19 cellular contexts compared by ENCODE assay signal in the genomic region with DNA sequence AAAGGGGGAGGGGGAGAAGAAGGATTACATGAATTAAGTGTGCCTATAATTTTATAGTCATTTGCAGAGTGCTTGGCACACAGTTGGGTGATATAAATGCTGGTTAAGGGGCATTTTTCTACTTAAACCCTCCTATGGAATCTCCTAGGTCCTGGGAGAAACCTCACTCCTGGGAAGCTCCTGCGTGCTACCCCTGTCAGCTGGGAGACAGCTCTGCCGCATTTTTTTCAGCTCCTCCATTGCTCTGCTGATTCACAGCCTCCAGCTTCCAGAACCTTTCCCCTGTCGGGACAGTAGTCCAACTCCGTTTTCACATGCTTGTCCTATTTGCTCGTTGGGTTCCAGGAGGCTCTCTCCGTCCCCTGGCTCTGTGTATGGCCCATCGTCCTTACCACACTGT. TPM values are rescaled to one million over a fixed set of nuclear protein-coding genes. Genes with fewer than 3 reads are reported as not detected.
A peak's percentile ranks its signal among the peaks of the same experiment; 100 is the strongest.
DNase-seq lines count a peak whose midpoint lies in the region; ATAC-seq and TF ChIP-seq lines count a peak whose summit lies in the region.
"Had no signal": no experiment of that assay in that cellular context is flagged by ENCODE, and none has a peak within 500 bp of the region (broad histone marks: within the 10 kb centered on the region; RNA-seq: fewer than 3 reads in every experiment).

No MANE protein-coding gene starts in this region.

- no peak overlapping the region for H3K4ac ChIP-seq in neuronal stem cell (ENCODE audit: low read length)

- TF ChIP-seq CTCF in C4-2B (conservative IDR thresholded peaks at IDR 0.05) (no peak), Panc1 (IDR thresholded peaks at IDR 0.05) (no peak)

- intact Hi-C loops in Panc1 (cut with micrococcal nuclease; ENCODE audit: unreplicated experiment), result no loop called here

- H3K9me3 ChIP-seq in GM23248 (ENCODE audit: low read depth) (no peaks in the 10 kb centered on the region), Panc1 (ENCODE audit: control insufficient read depth, insufficient read depth, low read depth, low read length) (no peaks in the 10 kb centered on the region), neuronal stem cell (replicated peaks in 1 of 2; ENCODE audit: control insufficient read depth in 2 of 2, insufficient read depth in 1 of 2, low read depth in 1 of 2, low read length in 2 of 2) (no peaks in the 10 kb centered on the region)
- H3K9me3 ChIP-seq: A549, BE2C had no signal

- H4K91ac ChIP-seq in neuronal stem cell (ENCODE audit: low read depth, low read length, poor library complexity), result no peak overlapping the region

- 24 to 39% methylated on average over 7 of the region's 7 CpGs for WGBS in GM23248 (ENCODE audit: low coverage in 1 of 2, low lambda C conversion rate in 2 of 2, missing lambda C conversion rate in 2 of 2), 2 experiments
- no CpG with 5 or more reads among the region's 7 CpGs for WGBS in neuronal stem cell (ENCODE audit: extremely low coverage in 2 of 2, insufficient read length in 2 of 2, insufficient replicate concordance in 1 of 2), 2 donors

- peak; percentile 36 for DNase-seq in GM23248
- no peak for DNase-seq in Panc1 (ENCODE audit: low read depth, low spot score)
- DNase-seq in neuronal stem cell (ENCODE audit: low spot score), result no peak
- no peak for DNase-seq in NOMO-1 treated with DMSO at 0.1 percent for 48 hours (lab: John Stamatoyannopoulos, UW; ENCODE audit: unreplicated experiment)
- DNase-seq: 8988T; ACHN; AML-193; BE2C; CD4-positive, alpha-beta memory T cell; COR-L47; DMS153; DND-41; H9 had no signal

- H2BK120ac ChIP-seq in neuronal stem cell (ENCODE audit: low read depth, low read length), result no peak overlapping the region

- no peaks in the 10 kb centered on the region for H3K36me3 ChIP-seq in GM23248 (ENCODE audit: low read depth)
- H3K36me3 ChIP-seq in Panc1 (ENCODE audit: control insufficient read depth, insufficient read depth, low read length), result no peaks in the 10 kb centered on the region
- H3K36me3 ChIP-seq in neuronal stem cell (replicated peaks in 1 of 2; ENCODE audit: control insufficient read depth in 2 of 2, insufficient read depth in 2 of 2, low read length in 2 of 2), result no peaks in the 10 kb centered on the region
- H3K36me3 ChIP-seq: BE2C; BLaER1 treated with 17β-estradiol and CSF1 and Interleukin-3, amounts not matched to agents 10 nM and 100 nM had no signal

- H2BK12ac ChIP-seq in neuronal stem cell (ENCODE audit: low read length), result no peak overlapping the region

- no peak overlapping the region for H3K14ac ChIP-seq in neuronal stem cell (ENCODE audit: low read length)

- H3K4me3 ChIP-seq in GM23248, result no peak overlapping the region
- no peak overlapping the region for H3K4me3 ChIP-seq in Panc1 (ENCODE audit: low read depth in 2 of 2, low read length in 2 of 2)
- H3K4me3 ChIP-seq in neuronal stem cell (ENCODE audit: low read length in 2 of 2), result no peak overlapping the region
- H3K4me3 ChIP-seq: A549; BLaER1 treated with 17β-estradiol and CSF1 and Interleukin-3, amounts not matched to agents 10 nM and 100 nM had no signal

- no peak overlapping the region for H2BK15ac ChIP-seq in neuronal stem cell (ENCODE audit: low read length)

- no peaks in the 10 kb centered on the region for H3K9me2 ChIP-seq in GM23248 (ENCODE audit: insufficient read depth)

- H3K79me2 ChIP-seq in GM23248 (ENCODE audit: insufficient read depth), result no peaks in the 10 kb centered on the region

- no TSS peak for BruUV-seq in Panc1 (replicated peaks; lab: Mats Ljungman, UMichigan)

- H2AFZ ChIP-seq in GM23248, result no peak overlapping the region
- no peak overlapping the region for H2AFZ ChIP-seq in neuronal stem cell (ENCODE audit: low read length)

- no peak overlapping the region for H3K9ac ChIP-seq in GM23248
- H3K9ac ChIP-seq in neuronal stem cell (ENCODE audit: low read depth, low read length, poor library complexity), result no peak overlapping the region
- H3K9ac ChIP-seq: BLaER1 treated with 17β-estradiol and CSF1 and Interleukin-3, amounts not matched to agents 10 nM and 100 nM had no signal

- ATAC-seq in Panc1, result peak; percentile 68
- ATAC-seq in GM19035 (IDR thresholded peaks at IDR 0.05; ENCODE audit: unreplicated experiment), result no peak
- ATAC-seq in GM18520 (IDR thresholded peaks at IDR 0.05; ENCODE audit: unreplicated experiment), result no peak
- ATAC-seq: A549, HCT116 had no signal

- peak overlapping the region; percentile 21; the same call in 1 of the 2 replicates for H3K27ac ChIP-seq in C4-2B
- H3K27ac ChIP-seq in GM23248, result no peak overlapping the region
- H3K27ac ChIP-seq in Panc1 (ENCODE audit: low read length), result no peak overlapping the region
- no peak overlapping the region for H3K27ac ChIP-seq in neuronal stem cell (replicated peaks; ENCODE audit: low read length)
- H3K27ac ChIP-seq: A549; BLaER1 treated with 17β-estradiol and CSF1 and Interleukin-3, amounts not matched to agents 10 nM and 100 nM had no signal

- no peak overlapping the region for H2AK5ac ChIP-seq in neuronal stem cell (ENCODE audit: low read depth, low read length)

- H3K18ac ChIP-seq in neuronal stem cell (ENCODE audit: low read length), result no peak overlapping the region

- no peak overlapping the region for H3K4me2 ChIP-seq in GM23248 (ENCODE audit: unreplicated experiment)
- no peak overlapping the region for H3K4me2 ChIP-seq in neuronal stem cell (ENCODE audit: insufficient read depth, low read length, poor library complexity, severe bottlenecking)
- H3K4me2 ChIP-seq: BLaER1 treated with 17β-estradiol and CSF1 and Interleukin-3, amounts not matched to agents 10 nM and 100 nM had no signal

- H3K23ac ChIP-seq in neuronal stem cell (ENCODE audit: low read depth, low read length, poor library complexity), result no peak overlapping the region

- H3K4me1 ChIP-seq in GM23248 (ENCODE audit: insufficient read depth) (no peaks in the 10 kb centered on the region), Panc1 (ENCODE audit: control insufficient read depth, insufficient read depth, low read length) (no peaks in the 10 kb centered on the region), neuronal stem cell (ENCODE audit: control insufficient read depth in 2 of 2, insufficient read depth in 1 of 2, low read depth in 1 of 2, low read length in 2 of 2) (peaks cover 0 to 2% of the 10 kb centered on the region in 2 donors)
- H3K4me1 ChIP-seq: A549, BE2C had no signal

- CTCF ChIA-PET in Panc1 (lab: Charles Lee), result interaction anchor here (0.5 kb wide), 1 partner anchor 310 kb away, joined by 3 read pairs; no protein-coding TSS in a partner anchor

- H3K79me1 ChIP-seq in neuronal stem cell (ENCODE audit: low read depth, low read length), result no peaks in the 10 kb centered on the region

- no peaks in the 10 kb centered on the region for H4K20me1 ChIP-seq in GM23248 (ENCODE audit: insufficient read depth)
- H4K20me1 ChIP-seq: BLaER1 treated with 17β-estradiol and CSF1 and Interleukin-3, amounts not matched to agents 10 nM and 100 nM had no signal

- peak overlapping the region; percentile 22 for H2BK5ac ChIP-seq in neuronal stem cell (ENCODE audit: low read length)

- H3F3A ChIP-seq in GM23248 (ENCODE audit: insufficient read depth), result no peaks in the 10 kb centered on the region

- POLR2A ChIA-PET in Panc1 (lab: Charles Lee), result no interaction called here

- H3K27me3 ChIP-seq in GM23248 (replicated peaks; ENCODE audit: insufficient read depth), result peaks cover 4% of the 10 kb centered on the region
- no peaks in the 10 kb centered on the region for H3K27me3 ChIP-seq in Panc1 (ENCODE audit: control insufficient read depth, insufficient read depth, low read length)
- peaks cover 0 to 8% (median 0%) of the 10 kb centered on the region in 3 experiments for H3K27me3 ChIP-seq in neuronal stem cell (ENCODE audit: control insufficient read depth in 3 of 3, insufficient read depth in 3 of 3, low read depth in 1 of 3, low read length in 3 of 3)
- H3K27me3 ChIP-seq: BE2C; BLaER1 treated with 17β-estradiol and CSF1 and Interleukin-3, amounts not matched to agents 10 nM and 100 nM had no signal

- H4K8ac ChIP-seq in neuronal stem cell (ENCODE audit: low read depth, low read length), result no peak overlapping the region

- in situ Hi-C loops in GM23248 (cut with MboI) (no loop called here), Panc1 (cut with HindIII; ENCODE audit: low pct_unique_long_range_greater_than_20kb, low sequenced_read_pairs) (no loop called here)

RNA-seq across cellular contexts. Expression of a gene that starts 59.2 kb away (rescaled TPM):
- 0.22 and 0.25 TPM in 2 replicates for total RNA-seq in GM23248 (2014; rRNA removed; shearing (Covaris generic))
- 0.13 and 0.15 TPM in 2 replicates for polyA plus RNA-seq in GM23248 (2016; fragmentation: Nextera tagmentation; extraction: Ambion mirVana)
- 1.4 TPM for total RNA-seq in Panc1 (2021; ENCODE audit: unreplicated experiment)
- polyA plus RNA-seq in Panc1 (2012; ENCODE audit: insufficient read length), result 1.3 TPM
- polyA plus RNA-seq in neuronal stem cell (2013, experiment 1 of 2), result 7.2 TPM
- polyA plus RNA-seq in neuronal stem cell (2013, experiment 2 of 2), result 7.1 TPM
- total RNA-seq: CD4-positive, alpha-beta memory T cell had no signal
- polyA plus RNA-seq: CD4-positive, alpha-beta memory T cell had no signal
